ENCODE assay signal across 16 cellular contexts in the genomic region with DNA sequence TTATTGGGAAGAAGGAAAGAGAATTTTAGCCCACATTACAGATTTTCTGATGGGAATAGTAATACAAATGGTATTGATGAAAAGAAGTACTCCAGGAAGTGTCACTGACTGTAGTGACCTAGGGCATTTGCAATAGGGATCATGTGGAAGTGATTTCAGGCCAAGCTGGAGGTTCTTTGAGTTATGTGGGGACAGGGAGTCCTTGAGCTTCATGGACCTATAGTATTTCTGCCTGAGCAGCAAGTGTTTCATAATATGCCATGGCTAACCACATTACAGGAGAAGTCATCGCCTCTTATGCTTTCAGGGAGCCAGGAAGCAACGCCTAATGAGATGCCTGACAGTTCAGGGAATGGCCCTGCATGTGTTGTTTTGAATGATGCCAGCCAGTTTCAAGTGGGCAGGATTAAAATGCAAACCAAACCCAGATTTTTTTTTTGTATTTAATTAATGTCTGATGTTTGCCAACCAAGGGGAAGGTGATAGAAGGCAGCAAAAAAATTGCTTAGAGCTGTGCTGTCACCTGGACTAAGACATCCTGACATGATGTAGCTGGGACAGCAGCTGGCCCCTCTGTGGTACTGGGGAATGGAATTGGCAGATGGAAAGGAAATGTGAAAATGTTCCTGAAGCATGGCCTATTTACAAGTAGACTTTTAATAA.
"Had no signal": no experiment of that assay in that cellular context is flagged by ENCODE, and none has a peak within 500 bp of the region (broad histone marks: within the 10 kb centered on the region; RNA-seq: fewer than 3 reads in every experiment).

No MANE protein-coding gene starts in this region.

- H3K4me1 ChIP-seq: left lung, spleen, thyroid gland had no signal

- ATAC-seq: activated CD8-positive, alpha-beta T cell treated with anti-CD3 and anti-CD28 coated beads for 36 hours; activated T-cell treated with anti-CD3 and anti-CD28 coated beads, Interleukin-2, amount 50 U/mL, for 4 hours; left lung; stimulated activated naive B cell treated with anti-CD40 and anti-IgM and Interleukin-4, amounts not matched to agents 10 μg/mL and 1 μg/mL and 100 μg/mL, for 72 hours had no signal

- DNase-seq: activated CD4-positive, alpha-beta T cell treated with anti-CD3 and anti-CD28 coated beads, Interleukin-2, amount 10 ng/mL, durations not matched to agents 24 days and 14 days; activated CD8-positive, alpha-beta T cell treated with anti-CD3 and anti-CD28 coated beads for 36 hours; activated naive CD4-positive, alpha-beta T cell treated with anti-CD3 and anti-CD28 coated beads for 36 hours; activated T-cell treated with anti-CD3 and anti-CD28 coated beads, Interleukin-2, amount 50 U/mL, for 4 hours; anterior cingulate cortex; head of caudate nucleus; kidney; left lung; mammary epithelial cell; midbrain; posterior cingulate gyrus; spleen; stimulated activated CD4-positive, alpha-beta T cell treated with anti-CD3 and anti-CD28 coated beads, Interleukin-4, amount 100 ng/mL, for 4 hours; stimulated activated naive B cell treated with anti-CD40 and anti-IgM and Interleukin-4, amounts not matched to agents 10 μg/mL and 1 μg/mL and 100 μg/mL, for 72 hours; thyroid gland had no signal

- H3K9me3 ChIP-seq: left lung, spleen, thyroid gland had no signal

- H3K36me3 ChIP-seq: left lung, spleen, thyroid gland had no signal

- H3K27me3 ChIP-seq: left lung, spleen, thyroid gland had no signal

- H3K4me3 ChIP-seq: coronary artery, left lung, spleen, thyroid gland had no signal
